Comparison of ENCODE assay signal across 24 cellular contexts in genomic region chr4:87566276-87566675, GRCh38. TPM values are rescaled to one million over a fixed set of nuclear protein-coding genes. Genes with fewer than 3 reads are reported as not detected.
A peak's percentile ranks its signal among the peaks of the same experiment; 100 is the strongest.
DNase-seq lines count a peak whose midpoint lies in the region; FAIRE-seq and TF ChIP-seq lines count a peak whose summit lies in the region.
"Had no signal": no experiment of that assay in that cellular context is flagged by ENCODE, and none has a peak within 500 bp of the region (broad histone marks: within the 10 kb centered on the region; RNA-seq: fewer than 3 reads in every experiment).

No MANE protein-coding gene starts in this region.

- H3K27ac ChIP-seq in kidney (ENCODE audit: low read depth in 2 of 2, low read length in 2 of 2) (no peak overlapping the region), dorsolateral prefrontal cortex (no peak overlapping the region)
- H3K27ac ChIP-seq: PC-9, SJSA1 had no signal

- intact Hi-C loops in kidney (cut with DNase I) (no loop called here), dorsolateral prefrontal cortex (cut with DNase I) (no loop called here)

- H3K4me1 ChIP-seq in kidney (ENCODE audit: control insufficient read depth in 1 of 2, insufficient read depth in 1 of 2, low read depth in 1 of 2, low read length in 2 of 2), result no peaks in the 10 kb centered on the region
- H3K4me1 ChIP-seq: BE2C, SJSA1 had no signal

- no peak overlapping the region for H3K9ac ChIP-seq in kidney (ENCODE audit: low read length in 2 of 2)

- H3K27me3 ChIP-seq in dorsolateral prefrontal cortex, result no peaks in the 10 kb centered on the region
- H3K27me3 ChIP-seq: BE2C, MG63, SJSA1 had no signal

- peak; percentile 50 for FAIRE-seq in kidney (lab: Jason Lieb, UNC)
- FAIRE-seq: GM12878, H54 had no signal

- in situ Hi-C loops in GM13977 (cut with MboI; ENCODE audit: low pct_unique_long_range_greater_than_20kb, low sequenced_read_pairs, unreplicated experiment), result no loop called here

- peak; percentile 14 for DNase-seq in COR-L47 (lab: John Stamatoyannopoulos, UW)
- DNase-seq in HT-29 (ENCODE audit: low spot score), result peak; percentile 23
- peak; percentile 1 for DNase-seq in NCI-H748 treated with DMSO at 0.1 percent for 48 hours (lab: John Stamatoyannopoulos, UW)
- no peak for DNase-seq in kidney
- no peak for DNase-seq in dorsolateral prefrontal cortex
- no peak for DNase-seq in GM13977 (ENCODE audit: low spot score)
- no peak for DNase-seq in central memory CD4-positive, alpha-beta T cell
- DNase-seq in cerebellum (ENCODE audit: low spot score), result no peak
- DNase-seq: BE2C; CD4-positive, alpha-beta memory T cell; GDM1; HFFc6; IMR-90; Karpas-422; MG63; NCI-H1092; NCI-H1694; NCI-H2171; NCI-H446 treated with DMSO at 0.1 percent for 48 hours; PC-9; T-helper 2 cell had no signal

- no peak overlapping the region for H3K4me3 ChIP-seq in kidney (ENCODE audit: low read length in 2 of 2)
- no peak overlapping the region for H3K4me3 ChIP-seq in dorsolateral prefrontal cortex
- H3K4me3 ChIP-seq: GM12878, MG63, PC-9, SJSA1 had no signal

- TF ChIP-seq CTCF in kidney (IDR thresholded peaks at IDR 0.05; ENCODE audit: borderline replicate concordance, extremely low read depth, insufficient read depth), result no peak
- no peak for TF ChIP-seq CTCF in dorsolateral prefrontal cortex (IDR thresholded peaks at IDR 0.05 in 54 of 56, conservative IDR thresholded peaks at IDR 0.05 in 2 of 56; ENCODE audit: low read depth in 1 of 56, partially characterized antibody in 56 of 56)
- no peak for TF ChIP-seq CTCF in GM13977 (IDR thresholded peaks at IDR 0.05; ENCODE audit: extremely low read depth, insufficient read depth, missing control alignments)

- no peaks in the 10 kb centered on the region for H3K36me3 ChIP-seq in kidney (ENCODE audit: control insufficient read depth in 1 of 2, insufficient read depth in 2 of 2, low read length in 2 of 2)
- H3K36me3 ChIP-seq: BE2C, MG63, SJSA1 had no signal

- no peaks in the 10 kb centered on the region for H3K9me3 ChIP-seq in kidney (ENCODE audit: control insufficient read depth in 1 of 2, low read length in 2 of 2)
- H3K9me3 ChIP-seq: BE2C, MG63 had no signal

RNA-seq across cellular contexts. Expression of gene SPARCL1, which starts 37.1 kb away (rescaled TPM):
- not detected in 2 replicates for total RNA-seq in HT-29 (2014; rRNA removed; shearing (Covaris generic))
- total RNA-seq in kidney (322 TPM), dorsolateral prefrontal cortex (1,000 to 10,000 TPM in 109 of 120 experiments, 100 to 1,000 TPM in 11; 619 to 2,075 (median 1,355) TPM), cerebellum (83.3 TPM)
- 87.4 TPM for polyA plus RNA-seq in kidney (ENCODE audit: insufficient read depth, low read depth, low replicate concordance)
- total RNA-seq: CD4-positive, alpha-beta memory T cell; HFFc6; IMR-90; PC-9; SJSA1 had no signal
- polyA plus RNA-seq: CD4-positive, alpha-beta memory T cell; IMR-90 had no signal

RNA-seq across cellular contexts. Expression of gene DSPP, which starts 42.1 kb away (rescaled TPM):
- total RNA-seq in HT-29 (2014; rRNA removed; shearing (Covaris generic)), result not detected in 2 replicates
- not detected for total RNA-seq in kidney
- polyA plus RNA-seq in kidney (ENCODE audit: insufficient read depth, low read depth, low replicate concordance), result not detected
- under 1 TPM in 3 of 120 experiments, not detected in 117; 0.11 to 0.16 (median 0.11) TPM for total RNA-seq in dorsolateral prefrontal cortex
- total RNA-seq in cerebellum, result 0.09 TPM
- total RNA-seq: CD4-positive, alpha-beta memory T cell; GM12878; HFFc6; IMR-90; PC-9; SJSA1 had no signal
- polyA plus RNA-seq: CD4-positive, alpha-beta memory T cell; GM12878; IMR-90 had no signal

Comparison
In these comparisons a context has a peak if more than half of its experiments do, and no peak if none do; other contexts are left out.
1. DNase-seq: peak in COR-L47 (single experiment), HT-29 (single experiment) and NCI-H748 treated with DMSO at 0.1 percent for 48 hours (single experiment); none in kidney (single experiment), dorsolateral prefrontal cortex (0 of 10), GM13977 (single experiment), central memory CD4-positive, alpha-beta T cell (single experiment) and cerebellum (single experiment).
2. RNA of gene SPARCL1, which starts 37.1 kb away (total RNA-seq): 619 to 2,075 TPM in dorsolateral prefrontal cortex, 322 TPM in kidney (single experiment) and 83.3 TPM in cerebellum (single experiment); not detected in HT-29; every median in the first group is over 10 times any median in the second.